In the genomic region with DNA sequence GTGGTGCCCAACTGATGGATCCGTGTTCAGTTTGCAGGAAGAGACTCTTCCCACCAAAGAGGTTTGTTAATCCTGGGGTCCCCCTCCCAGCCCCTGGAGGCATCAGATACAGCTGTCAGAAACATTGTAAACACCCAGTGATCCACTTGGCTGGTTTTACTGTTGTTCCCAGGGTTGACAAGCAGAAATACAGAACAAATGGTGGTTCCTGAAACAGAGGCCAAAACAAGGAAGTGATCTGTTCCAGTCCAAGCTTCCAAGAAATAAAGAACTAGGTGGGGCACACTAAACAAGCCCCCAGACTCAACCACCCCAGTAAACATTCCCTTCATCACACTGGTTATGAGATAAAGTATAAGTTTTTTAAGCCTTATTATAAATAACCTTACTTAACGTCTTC, we compare ENCODE assay signal across 9 cellular contexts. TPM values are rescaled to one million over a fixed set of nuclear protein-coding genes. Genes with fewer than 3 reads are reported as not detected.
DNase-seq lines count a peak whose midpoint lies in the region; ATAC-seq and TF ChIP-seq lines count a peak whose summit lies in the region.
"Had no signal": no experiment of that assay in that cellular context is flagged by ENCODE, and none has a peak within 500 bp of the region (broad histone marks: within the 10 kb centered on the region; RNA-seq: fewer than 3 reads in every experiment).

No MANE protein-coding gene starts in this region.

- H3K4me1 Mint-ChIP-seq in CD4-positive, CD25-positive, alpha-beta regulatory T cell, result peaks cover 14 to 37% (median 25%) of the 10 kb centered on the region in 4 donors
- H3K4me1 Mint-ChIP-seq in neural progenitor cell, result no peaks in the 10 kb centered on the region

- H3K27ac Mint-ChIP-seq in CD4-positive, CD25-positive, alpha-beta regulatory T cell, result peak overlapping the region in 1 of 3 donors; percentile 94
- H3K27ac Mint-ChIP-seq in neural progenitor cell, result no peak overlapping the region

- H3F3A ChIP-seq in neural progenitor cell (ENCODE audit: low read depth), result no peaks in the 10 kb centered on the region

- H3K4me1 ChIP-seq in CD4-positive, CD25-positive, alpha-beta regulatory T cell (ENCODE audit: control insufficient read depth, insufficient read depth, low read length, poor library complexity, severe bottlenecking), result no peaks in the 10 kb centered on the region
- H3K4me1 ChIP-seq in KMS-11 (ENCODE audit: low read depth, poor library complexity, severe bottlenecking), result peaks cover 3% of the 10 kb centered on the region
- H3K4me1 ChIP-seq in neural progenitor cell, result peaks cover 5% of the 10 kb centered on the region

- in situ Hi-C loops in ACHN (cut with HindIII; ENCODE audit: low pct_ligation_motif_present, low pct_unique_long_range_greater_than_20kb, low sequenced_read_pairs), result no loop called here

- peak overlapping the region; percentile 89 to 93 (median 90) for H3K4me3 Mint-ChIP-seq in CD4-positive, CD25-positive, alpha-beta regulatory T cell
- peak overlapping the region; percentile 91 for H3K4me3 Mint-ChIP-seq in neural progenitor cell

- H3K4me2 ChIP-seq in KMS-11 (peak overlapping the region; percentile 61), neural progenitor cell (peak overlapping the region; percentile 79)

- no peaks in the 10 kb centered on the region for H3K36me3 ChIP-seq in CD4-positive, CD25-positive, alpha-beta regulatory T cell (ENCODE audit: control insufficient read depth, insufficient read depth, low read length)
- H3K36me3 ChIP-seq in KMS-11 (ENCODE audit: insufficient read depth), result no peaks in the 10 kb centered on the region
- H3K36me3 ChIP-seq in neural progenitor cell, result peaks cover 8% of the 10 kb centered on the region

- H4K20me1 ChIP-seq in KMS-11 (ENCODE audit: insufficient read depth) (no peaks in the 10 kb centered on the region), neural progenitor cell (ENCODE audit: low read depth) (no peaks in the 10 kb centered on the region)

- no peaks in the 10 kb centered on the region for H3K27me3 Mint-ChIP-seq in CD4-positive, CD25-positive, alpha-beta regulatory T cell
- H3K27me3 Mint-ChIP-seq in neural progenitor cell (ENCODE audit: insufficient read depth, low read depth), result no peaks in the 10 kb centered on the region

- no peak for ATAC-seq in CD4-positive, CD25-positive, alpha-beta regulatory T cell (ENCODE audit: low read depth in 2 of 2)
- no peak for ATAC-seq in HG02798 (IDR thresholded peaks at IDR 0.05; ENCODE audit: poor library complexity, unreplicated experiment)

- H3K4me3 ChIP-seq in CD4-positive, CD25-positive, alpha-beta regulatory T cell (ENCODE audit: low read depth, low read length), result peak overlapping the region; percentile 93
- H3K4me3 ChIP-seq in KMS-11 (IDR thresholded peaks at IDR 0.05; ENCODE audit: insufficient read depth, low read depth, low read length) (no peak overlapping the region), choroid plexus epithelial cell (ENCODE audit: low read depth, low read length) (peak overlapping the region; percentile 68), neural progenitor cell (peak overlapping the region; percentile 62)

- peaks cover 9% of the 10 kb centered on the region for H3K36me3 Mint-ChIP-seq in CD4-positive, CD25-positive, alpha-beta regulatory T cell
- peaks cover 7% of the 10 kb centered on the region for H3K36me3 Mint-ChIP-seq in neural progenitor cell

- H3K27ac ChIP-seq in CD4-positive, CD25-positive, alpha-beta regulatory T cell (ENCODE audit: insufficient read depth, low read length, poor library complexity, severe bottlenecking), result no peak overlapping the region
- no peak overlapping the region for H3K27ac ChIP-seq in KMS-11
- H3K27ac ChIP-seq in neural progenitor cell, result no peak overlapping the region

- H3K9ac ChIP-seq in KMS-11 (peak overlapping the region; percentile 89; the same call in 1 of the 2 replicates), neural progenitor cell (no peak overlapping the region)

- no peaks in the 10 kb centered on the region for H3K27me3 ChIP-seq in CD4-positive, CD25-positive, alpha-beta regulatory T cell (ENCODE audit: control insufficient read depth, insufficient read depth, low read length)
- H3K27me3 ChIP-seq in KMS-11 (ENCODE audit: insufficient read depth, low read depth) (no peaks in the 10 kb centered on the region), neural progenitor cell (no peaks in the 10 kb centered on the region)

- H3K9me3 ChIP-seq in CD4-positive, CD25-positive, alpha-beta regulatory T cell (ENCODE audit: control insufficient read depth in 2 of 2, low read length in 2 of 2), result peaks cover 0 to 2% of the 10 kb centered on the region in 2 experiments
- H3K9me3 ChIP-seq in neural progenitor cell (ENCODE audit: low read depth), result peaks cover 13% of the 10 kb centered on the region

- TF ChIP-seq CTCF in KMS-11 (conservative IDR thresholded peaks at IDR 0.05; ENCODE audit: low read depth, low read length) (no peak), choroid plexus epithelial cell (conservative IDR thresholded peaks at IDR 0.05; ENCODE audit: low read depth, low read length) (no peak), neural progenitor cell (IDR thresholded peaks at IDR 0.05) (no peak)

- H3K9me3 Mint-ChIP-seq in CD4-positive, CD25-positive, alpha-beta regulatory T cell, result peaks cover 0 to 12% (median 6%) of the 10 kb centered on the region in 7 donors
- H3K9me3 Mint-ChIP-seq in neural progenitor cell, result peaks cover 21% of the 10 kb centered on the region

- H3K79me2 ChIP-seq in KMS-11 (ENCODE audit: insufficient read depth, low read depth) (peaks cover 4% of the 10 kb centered on the region; the same call in 1 of the 2 replicates), neural progenitor cell (ENCODE audit: low read depth) (peaks cover 49% of the 10 kb centered on the region)

- no peak for DNase-seq in CD4-positive, CD25-positive, alpha-beta regulatory T cell
- DNase-seq in choroid plexus epithelial cell (ENCODE audit: low read depth), result no peak
- no peak for DNase-seq in neural progenitor cell (ENCODE audit: low spot score)
- no peak for DNase-seq in ACHN
- DNase-seq in NCI-H524 (lab: John Stamatoyannopoulos, UW), result no peak
- no peak for DNase-seq in T-helper 9 cell
- DNase-seq: activated CD4-positive, alpha-beta T cell treated with anti-CD3 and anti-CD28 coated beads, Interleukin-2, amount 50 U/mL, for 48 hours had no signal

- no peak overlapping the region for H2AFZ ChIP-seq in KMS-11 (ENCODE audit: low read depth)
- H2AFZ ChIP-seq in neural progenitor cell (replicated peaks), result no peak overlapping the region

RNA-seq across cellular contexts. Expression of a gene that starts 1.1 kb away (rescaled TPM):
- 0.96 TPM for total RNA-seq in CD4-positive, CD25-positive, alpha-beta regulatory T cell
- under 1 TPM in 3 of 4 donors, not detected in 1; 0.03 to 0.08 (median 0.07) TPM for polyA plus RNA-seq in CD4-positive, CD25-positive, alpha-beta regulatory T cell
- total RNA-seq in neural progenitor cell (ENCODE audit: low replicate concordance), result 1.1 and 1.7 TPM in 2 replicates

RNA-seq across cellular contexts. Expression of a gene that starts 1.4 kb away (rescaled TPM):
- 9.8 TPM for total RNA-seq in CD4-positive, CD25-positive, alpha-beta regulatory T cell
- 10 to 100 TPM; 11.5 to 19.0 (median 15.9) TPM for polyA plus RNA-seq in CD4-positive, CD25-positive, alpha-beta regulatory T cell
- total RNA-seq in neural progenitor cell (ENCODE audit: low replicate concordance), result 18.6 and 27.6 TPM in 2 replicates
